ENCODE assay signal across 12 cellular contexts in the genomic region with DNA sequence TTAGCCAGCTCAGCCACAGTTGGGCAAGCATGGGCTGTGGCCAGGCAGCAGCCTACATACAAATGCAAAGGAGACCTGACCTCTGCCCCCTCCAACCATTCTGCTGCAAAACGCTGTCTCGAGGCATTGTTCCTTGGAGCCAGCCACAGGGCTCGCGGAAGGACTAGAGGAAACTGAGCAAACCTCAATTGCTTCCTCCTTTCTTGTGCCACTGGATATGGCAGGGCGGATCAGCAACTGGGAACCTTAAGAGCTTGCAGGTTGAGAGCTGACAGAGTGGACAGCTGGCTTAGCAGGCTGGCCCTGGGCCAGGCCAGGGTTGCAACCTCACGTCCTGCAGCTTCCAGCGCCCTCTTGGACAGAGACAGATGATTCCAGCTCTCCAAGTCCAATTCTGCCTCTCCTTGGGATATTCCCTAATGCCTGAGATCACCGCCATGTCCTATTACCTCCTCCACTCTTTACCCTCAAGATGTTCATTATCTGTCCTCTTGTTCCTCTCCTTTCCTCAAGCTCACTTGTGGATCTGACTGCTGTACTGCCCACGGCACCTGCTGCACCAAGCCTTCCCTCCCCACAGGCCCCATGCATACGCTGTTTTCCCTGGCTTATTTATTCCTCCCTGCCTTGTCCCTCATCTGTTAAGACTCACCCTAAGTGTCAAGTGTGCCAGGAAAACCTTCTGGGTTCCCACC.
DNase-seq lines count a peak whose midpoint lies in the region; ATAC-seq and TF ChIP-seq lines count a peak whose summit lies in the region.
"Had no signal": no experiment of that assay in that cellular context is flagged by ENCODE, and none has a peak within 500 bp of the region (broad histone marks: within the 10 kb centered on the region; RNA-seq: fewer than 3 reads in every experiment).

No MANE protein-coding gene starts in this region.

- DNase-seq in GDM1 (lab: John Stamatoyannopoulos, UW), result peak; percentile 41
- DNase-seq in glomerular endothelial cell (ENCODE audit: extremely low read depth, low read depth, low spot score), result peak; percentile 92
- DNase-seq in neural crest cell (ENCODE audit: low read depth, low spot score), result peak; percentile 48
- no peak for DNase-seq in germinal center (ENCODE audit: low spot score)
- no peak for DNase-seq in SIG-M5 treated with dmso at 0.1 percent for 504 hours (lab: John Stamatoyannopoulos, UW; ENCODE audit: unreplicated experiment)
- no peak for DNase-seq in activated CD4-positive, CD25-positive, alpha-beta regulatory T cell treated with anti-CD3 and anti-CD28 coated beads, Interleukin-2, amount 50 U/mL, for 72 hours
- DNase-seq: BE2C; dorsolateral prefrontal cortex; foreskin melanocyte; stimulated activated naive B cell treated with anti-CD40 and anti-IgM and Interleukin-4, amounts not matched to agents 10 μg/mL and 1 μg/mL and 100 μg/mL, for 72 hours had no signal

- H3K27ac Mint-ChIP-seq in neural crest cell (ENCODE audit: unreplicated experiment), result peak overlapping the region; percentile 85
- H3K27ac Mint-ChIP-seq: stimulated activated naive B cell treated with anti-CD40 and anti-IgM and Interleukin-4, amounts not matched to agents 10 μg/mL and 1 μg/mL and 100 μg/mL, for 72 hours had no signal

- peaks cover 3% of the 10 kb centered on the region for H3K9me3 Mint-ChIP-seq in neural crest cell

- H3K36me3 Mint-ChIP-seq in neural crest cell (ENCODE audit: low read depth), result no peaks in the 10 kb centered on the region

- ATAC-seq in GM21528 (IDR thresholded peaks at IDR 0.05; ENCODE audit: low FRiP score, unreplicated experiment), result no peak
- ATAC-seq: stimulated activated naive B cell treated with anti-CD40 and anti-IgM and Interleukin-4, amounts not matched to agents 10 μg/mL and 1 μg/mL and 100 μg/mL, for 72 hours had no signal

- peak overlapping the region; percentile 6 for H3K4me3 Mint-ChIP-seq in neural crest cell
- H3K4me3 Mint-ChIP-seq: stimulated activated naive B cell treated with anti-CD40 and anti-IgM and Interleukin-4, amounts not matched to agents 10 μg/mL and 1 μg/mL and 100 μg/mL, for 72 hours had no signal

- no peaks in the 10 kb centered on the region for H3K27me3 Mint-ChIP-seq in neural crest cell (ENCODE audit: low read depth)

- peaks cover 69% of the 10 kb centered on the region for H3K4me1 Mint-ChIP-seq in neural crest cell
- H3K4me1 Mint-ChIP-seq: stimulated activated naive B cell treated with anti-CD40 and anti-IgM and Interleukin-4, amounts not matched to agents 10 μg/mL and 1 μg/mL and 100 μg/mL, for 72 hours had no signal

- no peak for TF ChIP-seq CTCF in neural crest cell (conservative IDR thresholded peaks at IDR 0.05)

TF ChIP-seq in PFSK-1, 5 proteins besides CTCF, POLR2A, EP300 and RAD21:
- TF ChIP-seq POLR2AphosphoS5 (IDR thresholded peaks at IDR 0.05; ENCODE audit: low read depth, low read length), result no peak
- TF ChIP-seq REST (IDR thresholded peaks at IDR 0.05; ENCODE audit: insufficient read depth in 1 of 2, low read depth in 2 of 2, low read length in 2 of 2), result peak; percentile 51 to 65; a peak in 1 of 4 replicates

Comparison
In these comparisons a context has a peak if more than half of its experiments do, and no peak if none do; other contexts are left out.
1. DNase-seq: peak in GDM1 (single experiment), glomerular endothelial cell (single experiment) and neural crest cell (single experiment); none in germinal center (single experiment), SIG-M5 treated with dmso at 0.1 percent for 504 hours (single experiment) and activated CD4-positive, CD25-positive, alpha-beta regulatory T cell treated with anti-CD3 and anti-CD28 coated beads, Interleukin-2, amount 50 U/mL, for 72 hours (single experiment).